In genomic region chr18:13131241-13131640, GRCh38 we compare ENCODE assay signal across 19 cellular contexts.
"Had no signal": no experiment of that assay in that cellular context is flagged by ENCODE, and none has a peak within 500 bp of the region (broad histone marks: within the 10 kb centered on the region; RNA-seq: fewer than 3 reads in every experiment).

No MANE protein-coding gene starts in this region.

- H3K9me3 ChIP-seq: heart left ventricle, testis, tibial nerve had no signal

- H3K27ac ChIP-seq: heart left ventricle, parathyroid adenoma, spleen, testis, tibial nerve had no signal

- DNase-seq: erythroblast; heart left ventricle; hippocampal formation; kidney glomerular epithelial cell; mammary epithelial cell; naive thymus-derived CD4-positive, alpha-beta T cell; nephron progenitor cell; spleen; stimulated activated CD4-positive, alpha-beta T cell treated with anti-CD3 and anti-CD28 coated beads, Interleukin-15, amount 100 ng/mL, for 24 hours; stimulated activated CD4-positive, alpha-beta T cell treated with anti-CD3 and anti-CD28 coated beads, Interleukin-1b, Interleukin-23, amount 100 ng/mL, for 48 hours; stimulated activated CD4-positive, alpha-beta T cell treated with anti-CD3 and anti-CD28 coated beads, Interleukin-4, amount 100 ng/mL, for 24 hours; stimulated activated naive CD8-positive, alpha-beta T cell treated with anti-CD3 and anti-CD28 coated beads, Interleukin-15, amount 100 ng/mL, for 72 hours; testis had no signal

- H3K4me1 ChIP-seq: parathyroid adenoma, testis, tibial nerve had no signal

- ATAC-seq: left lobe of liver; naive thymus-derived CD4-positive, alpha-beta T cell; sciatic nerve; stimulated activated memory B cell treated with anti-CD40 and anti-IgM and Interleukin-4, amounts not matched to agents 10 μg/mL and 1 μg/mL and 100 μg/mL, for 72 hours had no signal

- H2AFZ ChIP-seq: parathyroid adenoma had no signal

- H3K4me3 Mint-ChIP-seq: dendritic cell treated with granulocyte-macrophage colony-stimulating factor and Interleukin-4, amounts not matched to agents 40 ng/mL and 50 ng/mL, for 4 days; naive thymus-derived CD4-positive, alpha-beta T cell; nephron progenitor cell; stimulated activated memory B cell treated with anti-CD40 and anti-IgM and Interleukin-4, amounts not matched to agents 10 μg/mL and 1 μg/mL and 100 μg/mL, for 72 hours; stimulated activated naive CD8-positive, alpha-beta T cell treated with anti-CD3 and anti-CD28 coated beads, Interleukin-15, amount 100 ng/mL, for 72 hours had no signal

- H3K4me1 Mint-ChIP-seq: nephron progenitor cell had no signal

- H3K9ac ChIP-seq: parathyroid adenoma had no signal

- H3K27me3 ChIP-seq: testis had no signal

- H3K27me3 Mint-ChIP-seq: stimulated activated memory B cell treated with anti-CD40 and anti-IgM and Interleukin-4, amounts not matched to agents 10 μg/mL and 1 μg/mL and 100 μg/mL, for 72 hours had no signal

- H3K9me3 Mint-ChIP-seq: stimulated activated memory B cell treated with anti-CD40 and anti-IgM and Interleukin-4, amounts not matched to agents 10 μg/mL and 1 μg/mL and 100 μg/mL, for 72 hours; stimulated activated naive CD8-positive, alpha-beta T cell treated with anti-CD3 and anti-CD28 coated beads, Interleukin-15, amount 100 ng/mL, for 72 hours had no signal

- H3K27ac Mint-ChIP-seq: dendritic cell treated with granulocyte-macrophage colony-stimulating factor and Interleukin-4, amounts not matched to agents 40 ng/mL and 50 ng/mL, for 4 days; nephron progenitor cell; stimulated activated memory B cell treated with anti-CD40 and anti-IgM and Interleukin-4, amounts not matched to agents 10 μg/mL and 1 μg/mL and 100 μg/mL, for 72 hours had no signal

- H3K4me3 ChIP-seq: heart left ventricle, spleen, testis, tibial nerve had no signal

- H3K79me2 ChIP-seq: parathyroid adenoma had no signal
